12 cellular contexts compared by ENCODE assay signal in the genomic region with DNA sequence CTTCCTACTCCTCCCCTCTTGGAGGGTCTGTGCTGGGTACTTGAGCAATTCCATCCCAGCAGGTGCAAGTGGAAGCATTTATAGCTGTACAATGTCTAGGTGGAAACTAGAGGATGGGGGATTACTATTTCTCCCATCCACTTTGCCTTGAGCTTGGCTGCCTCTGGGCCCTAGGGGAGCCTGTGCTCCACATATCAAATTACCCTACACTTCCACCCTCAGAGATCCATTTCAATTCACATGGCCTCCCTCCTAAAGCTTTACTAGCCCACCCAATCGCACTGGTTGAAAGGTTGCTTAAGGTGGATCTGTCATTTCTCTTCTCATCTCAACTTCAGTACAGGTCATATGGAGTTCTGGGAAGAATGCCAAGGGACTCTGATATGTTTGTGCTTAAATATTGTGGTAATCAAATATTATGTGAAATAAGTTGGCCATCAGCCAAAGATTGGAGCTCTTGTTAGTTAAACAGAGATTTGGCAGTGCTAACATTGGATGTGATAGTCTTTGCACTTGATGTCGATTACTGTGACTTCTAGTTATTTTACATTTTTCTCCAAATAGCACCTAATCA. TPM values are rescaled to one million over a fixed set of nuclear protein-coding genes. Genes with fewer than 3 reads are reported as not detected.
DNase-seq lines count a peak whose midpoint lies in the region; ATAC-seq, FAIRE-seq and TF ChIP-seq lines count a peak whose summit lies in the region.
"Had no signal": no experiment of that assay in that cellular context is flagged by ENCODE, and none has a peak within 500 bp of the region (broad histone marks: within the 10 kb centered on the region; RNA-seq: fewer than 3 reads in every experiment).

No MANE protein-coding gene starts in this region.

- H2BK12ac ChIP-seq in H9 (ENCODE audit: insufficient read length, low read depth, low read length) = no peak overlapping the region

- H3K4me1 ChIP-seq in K562 (replicated peaks in 1 of 2; ENCODE audit: control insufficient read depth in 2 of 2, insufficient read depth in 2 of 2, low read length in 2 of 2) (no peaks in the 10 kb centered on the region; a peak in 3 of 5 replicates), thymus (ENCODE audit: control insufficient read depth, insufficient read depth, low read length) (peaks cover 14% of the 10 kb centered on the region), H9 (ENCODE audit: insufficient read depth, low read length) (no peaks in the 10 kb centered on the region; the same call in 1 of the 2 replicates)

- H3K56ac ChIP-seq in H9 (ENCODE audit: insufficient read length, low read depth, low read length) = no peak overlapping the region

- H3K23me2 ChIP-seq in H9 (ENCODE audit: insufficient read length, low read depth, low read length, poor library complexity, severe bottlenecking) = no peaks in the 10 kb centered on the region

- no peak overlapping the region for H2BK120ac ChIP-seq in H9 (ENCODE audit: low read depth, low read length, poor library complexity, severe bottlenecking)

- in situ Hi-C loops in K562 (cut with MboI) = no loop called here

- no peaks in the 10 kb centered on the region for H3K27me3 Mint-ChIP-seq in activated T-cell treated with anti-CD3 and anti-CD28 coated beads, Interleukin-2, amount 50 U/mL, for 72 hours (ENCODE audit: low read depth)
- no peaks in the 10 kb centered on the region for H3K27me3 Mint-ChIP-seq in H9 (ENCODE audit: low read depth)

- POLR2A ChIA-PET in K562 (lab: Yijun Ruan, JAX) = interaction anchor here (1.3 to 6.6 kb wide), 3 partner anchors 11 to 18 kb away, joined by 3 to 39 read pairs (median 4); no protein-coding TSS in a partner anchor

- H3K4me2 ChIP-seq in K562 (ENCODE audit: insufficient read depth, low read length) (no peak overlapping the region), H9 (ENCODE audit: insufficient read depth, insufficient read length, low read length) (no peak overlapping the region)

- H3K4ac ChIP-seq in H9 (ENCODE audit: low read depth, low read length) = no peak overlapping the region

- no peak for TF ChIP-seq EP300 in K562 (IDR thresholded peaks at IDR 0.05; ENCODE audit: low read length)

- ATAC-seq in activated T-cell treated with anti-CD3 and anti-CD28 coated beads, Interleukin-2, amount 50 U/mL, for 72 hours (replicated peaks in 1 of 2) = no peak
- ATAC-seq in K562 = no peak

- WGBS in K562 (ENCODE audit: insufficient coverage, low coverage, missing lambda C conversion rate) = 67% methylated on average over 2 of the region's 2 CpGs
- WGBS in thymus = 95% methylated on average over 2 of the region's 2 CpGs
- WGBS in H9 (ENCODE audit: extremely low coverage, insufficient read length, low lambda C conversion rate) = no CpG with 5 or more reads among the region's 2 CpGs

- no peak overlapping the region for H3K4me3 Mint-ChIP-seq in activated T-cell treated with anti-CD3 and anti-CD28 coated beads, Interleukin-2, amount 50 U/mL, for 72 hours
- no peak overlapping the region for H3K4me3 Mint-ChIP-seq in H9

- H4K20me1 ChIP-seq in K562 (replicated peaks; ENCODE audit: control insufficient read depth, insufficient read depth, low read length) (no peaks in the 10 kb centered on the region), H9 (ENCODE audit: control insufficient read depth, insufficient read depth, insufficient read length) (no peaks in the 10 kb centered on the region)

- no peak overlapping the region for H2BK5ac ChIP-seq in H9 (ENCODE audit: insufficient read length, low read length)

- intact Hi-C loops in K562 (cut with micrococcal nuclease) = no loop called here

- no peak overlapping the region for H2BK20ac ChIP-seq in H9 (ENCODE audit: low read depth, low read length, poor library complexity, severe bottlenecking)

- H3K4me3 ChIP-seq in K562 (no peak overlapping the region), thymus (ENCODE audit: low read length) (no peak overlapping the region)
- H3K4me3 ChIP-seq: upper lobe of left lung had no signal

- H4K5ac ChIP-seq in H9 (ENCODE audit: insufficient read length, low read depth, low read length) = no peak overlapping the region

- no peak for DNase-seq in activated T-cell treated with anti-CD3 and anti-CD28 coated beads, Interleukin-2, amount 50 U/mL, for 72 hours
- no peak for DNase-seq in activated T-cell treated with anti-CD3 and anti-CD28 coated beads, Interleukin-2, amount 50 U/mL, for 1 hour
- DNase-seq in NCI-H345 (lab: John Stamatoyannopoulos, UW) (peak; percentile 82), K562 (ENCODE audit: extremely low read depth in 1 of 4, low spot score in 3 of 4) (no peak), T-helper 9 cell (no peak), H9 (no peak), LoVo (ENCODE audit: low spot score) (no peak)
- DNase-seq: occipital lobe, OCI-M1, upper lobe of left lung had no signal

- H3K4me1 Mint-ChIP-seq in activated T-cell treated with anti-CD3 and anti-CD28 coated beads, Interleukin-2, amount 50 U/mL, for 72 hours (ENCODE audit: low read depth) = peaks cover 35% of the 10 kb centered on the region
- H3K4me1 Mint-ChIP-seq in H9 = peaks cover 4 to 13% of the 10 kb centered on the region in 2 experiments; a peak in 3 of 4 replicates

- no peaks in the 10 kb centered on the region for H3K27me3 ChIP-seq in K562 (ENCODE audit: control insufficient read depth in 2 of 2, insufficient read depth in 2 of 2, low read length in 2 of 2)
- no peaks in the 10 kb centered on the region for H3K27me3 ChIP-seq in thymus (ENCODE audit: control insufficient read depth, insufficient read depth)
- H3K27me3 ChIP-seq in H9 (ENCODE audit: insufficient read depth, low read length) = no peaks in the 10 kb centered on the region
- H3K27me3 ChIP-seq: upper lobe of left lung had no signal

- H4K91ac ChIP-seq in H9 (ENCODE audit: insufficient read length, low read depth, low read length) = no peak overlapping the region

- H3K23ac ChIP-seq in H9 (ENCODE audit: insufficient read length, low read depth, low read length) = no peak overlapping the region

- H3K79me2 ChIP-seq in K562 (ENCODE audit: control insufficient read depth, insufficient read depth, low read length) = peaks cover 6% of the 10 kb centered on the region; the same call in 1 of the 3 replicates
- no peaks in the 10 kb centered on the region for H3K79me2 ChIP-seq in H9 (ENCODE audit: insufficient read depth, low read length)

- no peaks in the 10 kb centered on the region for H3K79me1 ChIP-seq in H9 (ENCODE audit: insufficient read depth, low read depth, low read length, poor library complexity, severe bottlenecking)

- no TSS peak for BruUV-seq in K562 (replicated peaks; lab: Mats Ljungman, UMichigan)

- no peaks in the 10 kb centered on the region for H3K9me1 ChIP-seq in K562 (ENCODE audit: control insufficient read depth, insufficient read depth, low read length)

- H2AFZ ChIP-seq in K562 (ENCODE audit: low read depth, low read length) = no peak overlapping the region
- no peak overlapping the region for H2AFZ ChIP-seq in H9 (ENCODE audit: low read length)

- CTCF ChIA-PET in K562 (lab: Yijun Ruan, JAX; ENCODE audit: low intra/inter-chr PET ratio) = no interaction called here

- H3K36me3 ChIP-seq in K562 (ENCODE audit: control insufficient read depth, insufficient read depth, low read length) = peaks cover 36% of the 10 kb centered on the region; the same call in 2 of the 3 replicates
- H3K36me3 ChIP-seq in thymus (ENCODE audit: control insufficient read depth, insufficient read depth) = peaks cover 31% of the 10 kb centered on the region
- H3K36me3 ChIP-seq: upper lobe of left lung had no signal

- H2AK5ac ChIP-seq in H9 (ENCODE audit: insufficient read length, low read length) = no peak overlapping the region

- FAIRE-seq in K562 (lab: Jason Lieb, UNC) = no peak
- FAIRE-seq: keratinocyte had no signal

- H3K9me3 ChIP-seq in K562 (replicated peaks; ENCODE audit: control insufficient read depth, insufficient read depth, low read depth, low read length) (no peaks in the 10 kb centered on the region), thymus (ENCODE audit: control insufficient read depth) (no peaks in the 10 kb centered on the region), H9 (ENCODE audit: control insufficient read depth, low read depth, low read length) (peaks cover 23% of the 10 kb centered on the region)
- H3K9me3 ChIP-seq: upper lobe of left lung had no signal

- no peak overlapping the region for H2BK15ac ChIP-seq in H9 (ENCODE audit: low read depth, low read length)

- H3K9ac ChIP-seq in K562 (ENCODE audit: insufficient read depth in 1 of 2, low read depth in 2 of 2, low read length in 2 of 2) = no peak overlapping the region
- no peak overlapping the region for H3K9ac ChIP-seq in H9 (ENCODE audit: extremely low read depth, insufficient read length, low read length)

- H3K27ac Mint-ChIP-seq in activated T-cell treated with anti-CD3 and anti-CD28 coated beads, Interleukin-2, amount 50 U/mL, for 72 hours = peak overlapping the region; percentile 79
- no peak overlapping the region for H3K27ac Mint-ChIP-seq in H9

- no peak overlapping the region for H3K27ac ChIP-seq in K562 (ENCODE audit: extremely low read depth, low read depth, low read length)
- peak overlapping the region; percentile 43 for H3K27ac ChIP-seq in thymus (ENCODE audit: low read depth)
- no peak overlapping the region for H3K27ac ChIP-seq in H9 (ENCODE audit: insufficient read length, low read depth, low read length)
- H3K27ac ChIP-seq: upper lobe of left lung had no signal

- TF ChIP-seq POLR2A in K562 (conservative IDR thresholded peaks at IDR 0.05) = no peak

- H4K8ac ChIP-seq in H9 (replicated peaks; ENCODE audit: insufficient read length, low read depth, low read length) = no peak overlapping the region

- peaks cover 2 to 36% of the 10 kb centered on the region in 2 donors for H3K36me3 Mint-ChIP-seq in activated T-cell treated with anti-CD3 and anti-CD28 coated beads, Interleukin-2, amount 50 U/mL, for 72 hours (ENCODE audit: insufficient read depth in 2 of 2)
- H3K36me3 Mint-ChIP-seq in H9 (ENCODE audit: insufficient read depth in 1 of 3, low read depth in 3 of 3) = peaks cover 0 to 18% (median 6%) of the 10 kb centered on the region in 3 experiments; a peak in 4 of 7 replicates

- H3K14ac ChIP-seq in H9 (ENCODE audit: insufficient read depth, low read length) = no peak overlapping the region

- H3K9me3 Mint-ChIP-seq in activated T-cell treated with anti-CD3 and anti-CD28 coated beads, Interleukin-2, amount 50 U/mL, for 72 hours = no peaks in the 10 kb centered on the region
- H3K9me3 Mint-ChIP-seq in H9 = peaks cover 62 to 67% of the 10 kb centered on the region in 2 experiments

- no peak overlapping the region for H3T11ph ChIP-seq in H9 (ENCODE audit: low read length)

- H3K18ac ChIP-seq in H9 (ENCODE audit: insufficient read length, low read depth, low read length) = no peak overlapping the region

- TF ChIP-seq CTCF in K562 (IDR thresholded peaks at IDR 0.05 in 2 of 3, conservative IDR thresholded peaks at IDR 0.05 in 1 of 3; ENCODE audit: insufficient read depth in 2 of 3, low read depth in 1 of 3, low read length in 3 of 3) (no peak), H9 (conservative IDR thresholded peaks at IDR 0.05) (no peak)

- TF ChIP-seq RAD21 in K562 (CRISPR knock-in tag; conservative IDR thresholded peaks at IDR 0.05 in 1 of 2, IDR thresholded peaks at IDR 0.05 in 1 of 2) = no peak

RNA-seq across cellular contexts. Expression of a gene that starts 20.6 kb away (rescaled TPM):
- total RNA-seq in activated T-cell treated with anti-CD3 and anti-CD28 coated beads, Interleukin-2, amount 50 U/mL, for 72 hours = 100 to 1,000 TPM; 183 to 275 TPM
- total RNA-seq in K562 (2011; cell fraction: chromatin; rRNA removed; ENCODE audit: low replicate concordance) = 62.2 and 67.3 TPM in 2 replicates
- 20.0 and 24.9 TPM in 2 replicates for total RNA-seq in K562 (2011; cell fraction: nucleolus; rRNA removed)
- total RNA-seq in K562 (2011; cell fraction: nucleoplasm; rRNA removed) = 38.7 and 66.8 TPM in 2 replicates
- total RNA-seq in K562 (2014; rRNA removed) (33.7 and 39.9 TPM in 2 replicates), K562 (2014; rRNA removed; fragmentation: Illumina TruSeq; extraction: Trizol) (36.2 and 37.8 TPM in 2 replicates), K562 (2015; rRNA removed; fragmentation: Illumina TruSeq; extraction: Trizol) (37.8 and 41.1 TPM in 2 replicates), K562 (2021) (37.7 and 37.8 TPM in 2 replicates), H9 (2021) (22.9 and 23.1 TPM in 2 replicates)
- polyA plus RNA-seq in K562 (2011; rRNA removed) (54.6 and 85.4 TPM in 2 replicates), K562 (2014; fragmentation: Illumina TruSeq; extraction: Trizol) (51.8 and 67.0 TPM in 2 replicates), K562 (2014; fragmentation: Nextera tagmentation; extraction: Ambion mirVana) (10 to 100 TPM in 1 of 2 experiments, 1 to 10 TPM in 1; 8.4 to 12.2 TPM), K562 (2014; rRNA removed) (29.0 and 35.3 TPM in 2 replicates), thymus (53.1 TPM)
- 57.5 and 94.0 TPM in 2 replicates for polyA plus RNA-seq in K562 (2011; cell fraction: cytosol; rRNA removed)
- 46.0 and 56.9 TPM in 2 replicates for polyA plus RNA-seq in K562 (2011; cell fraction: nucleus; rRNA removed)
- 31.8 and 66.7 TPM in 2 replicates for polyA plus RNA-seq in K562 (2012)
- 114 and 136 TPM in 2 replicates for polyA minus RNA-seq in K562 (2011; rRNA and poly(A)+ RNA removed)
- polyA minus RNA-seq in K562 (2011; cell fraction: cytosol; rRNA and poly(A)+ RNA removed) = 53.4 and 56.8 TPM in 2 replicates
- 12.5 and 39.9 TPM in 2 replicates for polyA minus RNA-seq in K562 (2011; cell fraction: nucleus; rRNA and poly(A)+ RNA removed)
